ENCODE assay signal across 14 cellular contexts in genomic region chr9:137592767-137593166, GRCh38. TPM values are rescaled to one million over a fixed set of nuclear protein-coding genes. Genes with fewer than 3 reads are reported as not detected.
DNase-seq lines count a peak whose midpoint lies in the region; ATAC-seq and TF ChIP-seq lines count a peak whose summit lies in the region.
"Had no signal": no experiment of that assay in that cellular context is flagged by ENCODE, and none has a peak within 500 bp of the region (broad histone marks: within the 10 kb centered on the region; RNA-seq: fewer than 3 reads in every experiment).

No MANE protein-coding gene starts in this region.

- DNase-seq in NCI-H2029 (lab: John Stamatoyannopoulos, UW) (peak; percentile 49), NCI-H2029 treated with DMSO at 0.1 percent for 48 hours (lab: John Stamatoyannopoulos, UW) (no peak), GF-D8 (lab: John Stamatoyannopoulos, UW) (peak; percentile 24), nephron progenitor cell (no peak), NCI-H748 (lab: John Stamatoyannopoulos, UW; ENCODE audit: unreplicated experiment) (no peak)
- DNase-seq in activated T-helper 2 cell treated with anti-CD3 and anti-CD28 coated beads, Interferon-gamma antibody, Interleukin-2, Interleukin-4, amounts not matched to agents 10 μg/mL and 5 μg/mL and 100 μg/mL, durations not matched to agents 14 hours and 24 hours and 36 hours (ENCODE audit: low spot score) = no peak
- DNase-seq: activated CD8-positive, alpha-beta T cell treated with anti-CD3 and anti-CD28 coated beads, Interleukin-2, amount 10 ng/mL, durations not matched to agents 7 days and 5 days; C1 segment of cervical spinal cord; NCI-H524; uterus had no signal

- H3K4me3 Mint-ChIP-seq in activated T-helper 2 cell treated with anti-CD3 and anti-CD28 coated beads, Interferon-gamma antibody, Interleukin-2, Interleukin-4, amounts not matched to agents 10 μg/mL and 5 μg/mL and 100 μg/mL, durations not matched to agents 14 hours and 24 hours and 36 hours (ENCODE audit: low read depth) = peak overlapping the region; percentile 5
- H3K4me3 Mint-ChIP-seq in nephron progenitor cell = peak overlapping the region; percentile 63

- no peak for TF ChIP-seq CTCF in nephron progenitor cell (IDR thresholded peaks at IDR 0.05)

- no peaks in the 10 kb centered on the region for H3K27me3 Mint-ChIP-seq in activated T-helper 2 cell treated with anti-CD3 and anti-CD28 coated beads, Interferon-gamma antibody, Interleukin-2, Interleukin-4, amounts not matched to agents 10 μg/mL and 5 μg/mL and 100 μg/mL, durations not matched to agents 14 hours and 24 hours and 36 hours (ENCODE audit: low read depth)
- H3K27me3 Mint-ChIP-seq in nephron progenitor cell (ENCODE audit: low read depth, poor library complexity) = no peaks in the 10 kb centered on the region
- H3K27me3 Mint-ChIP-seq: stimulated activated naive CD8-positive, alpha-beta T cell treated with anti-CD3 and anti-CD28 coated beads, Interleukin-15, Interleukin-2, amounts not matched to agents 100 ng/mL and 50 ng/mL, for 24 hours had no signal

- H3K9me3 Mint-ChIP-seq in activated T-helper 2 cell treated with anti-CD3 and anti-CD28 coated beads, Interferon-gamma antibody, Interleukin-2, Interleukin-4, amounts not matched to agents 10 μg/mL and 5 μg/mL and 100 μg/mL, durations not matched to agents 14 hours and 24 hours and 36 hours = no peaks in the 10 kb centered on the region
- no peaks in the 10 kb centered on the region for H3K9me3 Mint-ChIP-seq in nephron progenitor cell
- H3K9me3 Mint-ChIP-seq: stimulated activated naive CD8-positive, alpha-beta T cell treated with anti-CD3 and anti-CD28 coated beads, Interleukin-15, Interleukin-2, amounts not matched to agents 100 ng/mL and 50 ng/mL, for 24 hours had no signal

- no peak overlapping the region for H3K27ac Mint-ChIP-seq in activated T-helper 2 cell treated with anti-CD3 and anti-CD28 coated beads, Interferon-gamma antibody, Interleukin-2, Interleukin-4, amounts not matched to agents 10 μg/mL and 5 μg/mL and 100 μg/mL, durations not matched to agents 14 hours and 24 hours and 36 hours
- H3K27ac Mint-ChIP-seq in nephron progenitor cell = no peak overlapping the region
- H3K27ac Mint-ChIP-seq: activated CD8-positive, alpha-beta T cell treated with anti-CD3 and anti-CD28 coated beads, Interleukin-2, amount 10 ng/mL, durations not matched to agents 7 days and 5 days; stimulated activated naive CD8-positive, alpha-beta T cell treated with anti-CD3 and anti-CD28 coated beads, Interleukin-15, Interleukin-2, amounts not matched to agents 100 ng/mL and 50 ng/mL, for 24 hours had no signal

- no peak for ATAC-seq in HG03039 (IDR thresholded peaks at IDR 0.05; ENCODE audit: unreplicated experiment)
- ATAC-seq in HG02840 (IDR thresholded peaks at IDR 0.05; ENCODE audit: low FRiP score, unreplicated experiment) = no peak
- ATAC-seq: activated CD8-positive, alpha-beta T cell treated with anti-CD3 and anti-CD28 coated beads, Interleukin-2, amount 10 ng/mL, durations not matched to agents 7 days and 5 days; Panc1 had no signal

- peaks cover 16% of the 10 kb centered on the region for H3K36me3 Mint-ChIP-seq in activated T-helper 2 cell treated with anti-CD3 and anti-CD28 coated beads, Interferon-gamma antibody, Interleukin-2, Interleukin-4, amounts not matched to agents 10 μg/mL and 5 μg/mL and 100 μg/mL, durations not matched to agents 14 hours and 24 hours and 36 hours (ENCODE audit: low read depth)
- peaks cover 13% of the 10 kb centered on the region for H3K36me3 Mint-ChIP-seq in nephron progenitor cell (ENCODE audit: low read depth)

- peaks cover 4% of the 10 kb centered on the region for H3K4me1 Mint-ChIP-seq in activated T-helper 2 cell treated with anti-CD3 and anti-CD28 coated beads, Interferon-gamma antibody, Interleukin-2, Interleukin-4, amounts not matched to agents 10 μg/mL and 5 μg/mL and 100 μg/mL, durations not matched to agents 14 hours and 24 hours and 36 hours (ENCODE audit: low read depth)
- H3K4me1 Mint-ChIP-seq in nephron progenitor cell = peaks cover 35% of the 10 kb centered on the region

- intact Hi-C loops in activated T-helper 2 cell treated with anti-CD3 and anti-CD28 coated beads, Interferon-gamma antibody, Interleukin-2, Interleukin-4, amounts not matched to agents 10 μg/mL and 5 μg/mL and 100 μg/mL, durations not matched to agents 14 hours and 24 hours and 36 hours (cut with micrococcal nuclease) = no loop called here

RNA-seq across cellular contexts. Expression of gene ZMYND19, which starts 2.5 kb away (rescaled TPM):
- total RNA-seq in activated T-helper 2 cell treated with anti-CD3 and anti-CD28 coated beads, Interferon-gamma antibody, Interleukin-2, Interleukin-4, amounts not matched to agents 10 μg/mL and 5 μg/mL and 100 μg/mL, durations not matched to agents 14 hours and 24 hours and 36 hours = 72.4 and 74.4 TPM in 2 replicates

RNA-seq across cellular contexts. Expression of gene ARRDC1, which starts 12.7 kb away (rescaled TPM):
- total RNA-seq in activated T-helper 2 cell treated with anti-CD3 and anti-CD28 coated beads, Interferon-gamma antibody, Interleukin-2, Interleukin-4, amounts not matched to agents 10 μg/mL and 5 μg/mL and 100 μg/mL, durations not matched to agents 14 hours and 24 hours and 36 hours = 71.1 and 73.1 TPM in 2 replicates

RNA-seq across cellular contexts. Expression of gene DPH7, which starts 14.0 kb away (rescaled TPM):
- 43.2 and 46.2 TPM in 2 replicates for total RNA-seq in activated T-helper 2 cell treated with anti-CD3 and anti-CD28 coated beads, Interferon-gamma antibody, Interleukin-2, Interleukin-4, amounts not matched to agents 10 μg/mL and 5 μg/mL and 100 μg/mL, durations not matched to agents 14 hours and 24 hours and 36 hours

RNA-seq across cellular contexts. Expression of gene EHMT1, which starts 26.0 kb away (rescaled TPM):
- 96.5 and 103 TPM in 2 replicates for total RNA-seq in activated T-helper 2 cell treated with anti-CD3 and anti-CD28 coated beads, Interferon-gamma antibody, Interleukin-2, Interleukin-4, amounts not matched to agents 10 μg/mL and 5 μg/mL and 100 μg/mL, durations not matched to agents 14 hours and 24 hours and 36 hours

RNA-seq across cellular contexts. Expression of gene MRPL41, which starts 41.1 kb away (rescaled TPM):
- 43.2 and 49.4 TPM in 2 replicates for total RNA-seq in activated T-helper 2 cell treated with anti-CD3 and anti-CD28 coated beads, Interferon-gamma antibody, Interleukin-2, Interleukin-4, amounts not matched to agents 10 μg/mL and 5 μg/mL and 100 μg/mL, durations not matched to agents 14 hours and 24 hours and 36 hours

Comparison
In these comparisons a context has a peak if more than half of its experiments do, and no peak if none do; other contexts are left out.
1. DNase-seq: peak in NCI-H2029 (single experiment) and GF-D8 (single experiment); none in NCI-H2029 treated with DMSO at 0.1 percent for 48 hours (single experiment), activated T-helper 2 cell treated with anti-CD3 and anti-CD28 coated beads, Interferon-gamma antibody, Interleukin-2, Interleukin-4, amounts not matched to agents 10 μg/mL and 5 μg/mL and 100 μg/mL, durations not matched to agents 14 hours and 24 hours and 36 hours (single experiment), nephron progenitor cell (single experiment) and NCI-H748 (single experiment).